27 cellular contexts compared by ENCODE assay signal in genomic region chr9:131039129-131039954, GRCh38. TPM values are rescaled to one million over a fixed set of nuclear protein-coding genes. Genes with fewer than 3 reads are reported as not detected.
"Had no signal": no experiment of that assay in that cellular context is flagged by ENCODE, and none has a peak within 500 bp of the region (broad histone marks: within the 10 kb centered on the region; RNA-seq: fewer than 3 reads in every experiment).

No MANE protein-coding gene starts in this region.

- H3K9ac ChIP-seq: parathyroid adenoma had no signal

- H3K4me3 Mint-ChIP-seq: dendritic cell treated with granulocyte-macrophage colony-stimulating factor and Interleukin-4, amounts not matched to agents 40 ng/mL and 50 ng/mL, for 4 days; effector memory CD8-positive, alpha-beta T cell; natural killer cell; neural crest cell; stimulated activated naive B cell treated with anti-CD40 and anti-IgM and Interleukin-4, amounts not matched to agents 10 μg/mL and 1 μg/mL and 100 μg/mL, for 72 hours; stimulated activated naive CD8-positive, alpha-beta T cell treated with anti-CD3 and anti-CD28 coated beads, Interleukin-15, amount 100 ng/mL, for 72 hours had no signal

- H3K79me2 ChIP-seq: parathyroid adenoma had no signal

- H3K4me3 ChIP-seq: heart left ventricle, psoas muscle, right lobe of liver, spleen, testis, transverse colon had no signal

- FAIRE-seq: colon, endothelial cell of umbilical vein had no signal

- H3K4me1 Mint-ChIP-seq: natural killer cell; stimulated activated naive CD8-positive, alpha-beta T cell treated with anti-CD3 and anti-CD28 coated beads, Interleukin-15, amount 100 ng/mL, for 72 hours had no signal

- H3K9me3 Mint-ChIP-seq: dendritic cell treated with granulocyte-macrophage colony-stimulating factor and Interleukin-4, amounts not matched to agents 40 ng/mL and 50 ng/mL, for 4 days; effector memory CD8-positive, alpha-beta T cell; natural killer cell; neural crest cell; stimulated activated naive B cell treated with anti-CD40 and anti-IgM and Interleukin-4, amounts not matched to agents 10 μg/mL and 1 μg/mL and 100 μg/mL, for 72 hours; stimulated activated naive CD8-positive, alpha-beta T cell treated with anti-CD3 and anti-CD28 coated beads, Interleukin-15, amount 100 ng/mL, for 72 hours had no signal

- H3K27ac ChIP-seq: foreskin keratinocyte, heart left ventricle, parathyroid adenoma, psoas muscle, right lobe of liver, transverse colon had no signal

- H3K9me3 ChIP-seq: heart left ventricle, psoas muscle, right lobe of liver, spleen, testis, transverse colon had no signal

- H3K4me1 ChIP-seq: foreskin keratinocyte, parathyroid adenoma, psoas muscle, right lobe of liver had no signal

- H2AFZ ChIP-seq: parathyroid adenoma had no signal

- DNase-seq: cerebellar nuclear complex; effector memory CD8-positive, alpha-beta T cell; erythroblast; foreskin keratinocyte; hippocampal formation; kidney glomerular epithelial cell; mammary epithelial cell; natural killer cell; occipital lobe; psoas muscle; retina; right lobe of liver; spleen; stimulated activated CD4-positive, alpha-beta T cell treated with anti-CD3 and anti-CD28 coated beads, Interleukin-15, amount 100 ng/mL, for 24 hours; stimulated activated CD4-positive, alpha-beta T cell treated with anti-CD3 and anti-CD28 coated beads, Interleukin-1b, Interleukin-23, amount 100 ng/mL, for 48 hours; stimulated activated CD4-positive, alpha-beta T cell treated with anti-CD3 and anti-CD28 coated beads, Interleukin-4, amount 100 ng/mL, for 24 hours; stimulated activated naive B cell treated with anti-CD40 and anti-IgM and Interleukin-4, amounts not matched to agents 10 μg/mL and 1 μg/mL and 100 μg/mL, for 72 hours; stimulated activated naive CD8-positive, alpha-beta T cell treated with anti-CD3 and anti-CD28 coated beads, Interleukin-15, amount 100 ng/mL, for 72 hours; testis; transverse colon had no signal

- H3K36me3 Mint-ChIP-seq: natural killer cell; stimulated activated naive B cell treated with anti-CD40 and anti-IgM and Interleukin-4, amounts not matched to agents 10 μg/mL and 1 μg/mL and 100 μg/mL, for 72 hours had no signal

- ATAC-seq: effector memory CD8-positive, alpha-beta T cell; foreskin keratinocyte; heart left ventricle; left lobe of liver; natural killer cell; psoas muscle; right lobe of liver; stimulated activated naive B cell treated with anti-CD40 and anti-IgM and Interleukin-4, amounts not matched to agents 10 μg/mL and 1 μg/mL and 100 μg/mL, for 72 hours; stimulated activated naive CD8-positive, alpha-beta T cell treated with anti-CD3 and anti-CD28 coated beads, Interleukin-15, amount 100 ng/mL, for 72 hours had no signal

- H3K36me3 ChIP-seq: heart left ventricle, right lobe of liver, spleen, transverse colon had no signal

- H3K27ac Mint-ChIP-seq: dendritic cell treated with granulocyte-macrophage colony-stimulating factor and Interleukin-4, amounts not matched to agents 40 ng/mL and 50 ng/mL, for 4 days; effector memory CD8-positive, alpha-beta T cell; natural killer cell; stimulated activated naive B cell treated with anti-CD40 and anti-IgM and Interleukin-4, amounts not matched to agents 10 μg/mL and 1 μg/mL and 100 μg/mL, for 72 hours; stimulated activated naive CD8-positive, alpha-beta T cell treated with anti-CD3 and anti-CD28 coated beads, Interleukin-15, amount 100 ng/mL, for 72 hours had no signal

- H3K27me3 Mint-ChIP-seq: dendritic cell treated with granulocyte-macrophage colony-stimulating factor and Interleukin-4, amounts not matched to agents 40 ng/mL and 50 ng/mL, for 4 days had no signal

- H3K27me3 ChIP-seq: heart left ventricle, right lobe of liver, testis, transverse colon had no signal

RNA-seq across cellular contexts. Expression of gene LAMC3, which starts 30.4 kb away (rescaled TPM):
- total RNA-seq: foreskin keratinocyte, mammary epithelial cell, natural killer cell had no signal
- polyA plus RNA-seq: foreskin keratinocyte had no signal

RNA-seq across cellular contexts. Expression of gene AIF1L, which starts 57.0 kb away (rescaled TPM):
- total RNA-seq: natural killer cell had no signal
